32 cellular contexts compared by ENCODE assay signal in the genomic region with DNA sequence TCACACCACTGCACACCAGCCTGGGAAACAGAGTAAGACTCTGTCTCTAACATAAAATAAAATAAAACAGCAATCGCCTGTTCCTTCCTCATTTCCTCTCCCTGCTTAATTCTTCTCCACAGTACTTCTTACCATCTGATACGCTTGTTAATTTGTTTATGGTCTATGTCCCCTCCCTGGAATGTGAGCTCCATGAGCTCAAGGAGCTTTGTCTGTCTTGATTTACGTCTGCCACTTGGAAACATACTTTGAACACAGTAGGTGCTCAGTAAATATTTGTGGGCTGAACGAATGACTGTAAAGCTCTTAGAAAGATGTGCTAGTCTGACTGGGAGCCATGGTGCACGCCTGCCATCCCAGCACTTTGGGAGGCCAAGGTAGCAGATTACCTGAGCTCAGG. TPM values are rescaled to one million over a fixed set of nuclear protein-coding genes. Genes with fewer than 3 reads are reported as not detected.
"Had no signal": no experiment of that assay in that cellular context is flagged by ENCODE, and none has a peak within 500 bp of the region (broad histone marks: within the 10 kb centered on the region; RNA-seq: fewer than 3 reads in every experiment).

No MANE protein-coding gene starts in this region.

- H3K27me3 ChIP-seq: colonic mucosa, SJCRH30 had no signal

- H3K4me1 Mint-ChIP-seq: activated CD4-positive, alpha-beta memory T cell treated with anti-CD3 and anti-CD28 coated beads, Interleukin-2, amount 10 ng/mL, durations not matched to agents 7 days and 5 days; activated naive CD8-positive, alpha-beta T cell treated with anti-CD3 and anti-CD28 coated beads, Interleukin-2, amount 50 U/mL, for 24 hours; brain had no signal

- H3K4me1 ChIP-seq: colonic mucosa, SJCRH30 had no signal

- H3K36me3 Mint-ChIP-seq: activated naive CD8-positive, alpha-beta T cell; brain had no signal

- H3K4me3 Mint-ChIP-seq: activated CD4-positive, alpha-beta memory T cell treated with anti-CD3 and anti-CD28 coated beads, Interleukin-2, amount 10 ng/mL, durations not matched to agents 7 days and 5 days; activated naive CD4-positive, alpha-beta T cell treated with anti-CD3 and anti-CD28 coated beads for 36 hours; activated naive CD8-positive, alpha-beta T cell; activated naive CD8-positive, alpha-beta T cell treated with anti-CD3 and anti-CD28 coated beads, Interleukin-2, amount 50 U/mL, for 24 hours; activated T-cell treated with anti-CD3 and anti-CD28 coated beads, Interleukin-2, amount 50 U/mL, for 24 hours; brain; T-helper 1 cell treated with Interleukin-12 subunit alpha and Interleukin-12 subunit beta and Interleukin-4 antibody, amounts not matched to agents 30 μg/mL and 1 μg/mL, for 36 hours; T-helper 2 cell treated with Interferon-gamma antibody and Interleukin-4, amounts not matched to agents 5 μg/mL and 100 μg/mL, for 36 hours had no signal

- ATAC-seq: activated naive CD8-positive, alpha-beta T cell treated with anti-CD3 and anti-CD28 coated beads, Interleukin-2, amount 50 U/mL, for 24 hours; Panc1 had no signal

- H3K9me3 Mint-ChIP-seq: activated CD4-positive, alpha-beta memory T cell treated with anti-CD3 and anti-CD28 coated beads, Interleukin-2, amount 10 ng/mL, durations not matched to agents 7 days and 5 days; activated naive CD4-positive, alpha-beta T cell treated with anti-CD3 and anti-CD28 coated beads for 36 hours; activated naive CD8-positive, alpha-beta T cell treated with anti-CD3 and anti-CD28 coated beads, Interleukin-2, amount 50 U/mL, for 24 hours; activated T-cell treated with anti-CD3 and anti-CD28 coated beads, Interleukin-2, amount 50 U/mL, for 24 hours; activated T-helper 2 cell treated with anti-CD3 and anti-CD28 coated beads, Interferon-gamma antibody, Interleukin-2, Interleukin-4, amounts not matched to agents 10 μg/mL and 5 μg/mL and 100 μg/mL, durations not matched to agents 14 hours and 24 hours and 36 hours; T-helper 1 cell treated with Interleukin-12 subunit alpha and Interleukin-12 subunit beta and Interleukin-4 antibody, amounts not matched to agents 30 μg/mL and 1 μg/mL, for 36 hours; T-helper 2 cell treated with Interferon-gamma antibody and Interleukin-4, amounts not matched to agents 5 μg/mL and 100 μg/mL, for 36 hours had no signal

- H3K27ac Mint-ChIP-seq: activated CD4-positive, alpha-beta memory T cell treated with anti-CD3 and anti-CD28 coated beads, Interleukin-2, amount 10 ng/mL, durations not matched to agents 7 days and 5 days; activated naive CD4-positive, alpha-beta T cell treated with anti-CD3 and anti-CD28 coated beads for 36 hours; activated naive CD8-positive, alpha-beta T cell; activated naive CD8-positive, alpha-beta T cell treated with anti-CD3 and anti-CD28 coated beads, Interleukin-2, amount 50 U/mL, for 24 hours; activated T-cell treated with anti-CD3 and anti-CD28 coated beads, Interleukin-2, amount 50 U/mL, for 24 hours; activated T-helper 2 cell treated with anti-CD3 and anti-CD28 coated beads, Interferon-gamma antibody, Interleukin-2, Interleukin-4, amounts not matched to agents 10 μg/mL and 5 μg/mL and 100 μg/mL, durations not matched to agents 14 hours and 24 hours and 36 hours; brain; T-helper 1 cell treated with Interleukin-12 subunit alpha and Interleukin-12 subunit beta and Interleukin-4 antibody, amounts not matched to agents 30 μg/mL and 1 μg/mL, for 36 hours; T-helper 2 cell treated with Interferon-gamma antibody and Interleukin-4, amounts not matched to agents 5 μg/mL and 100 μg/mL, for 36 hours had no signal

- H3K36me3 ChIP-seq: colonic mucosa, SJCRH30 had no signal

- H3K4me3 ChIP-seq: colonic mucosa, SJCRH30, SK-N-MC had no signal

- DNase-seq: activated CD4-positive, alpha-beta memory T cell treated with anti-CD3 and anti-CD28 coated beads, Interleukin-2, amount 10 ng/mL, durations not matched to agents 7 days and 5 days; activated CD4-positive, alpha-beta T cell treated with anti-CD3 and anti-CD28 coated beads for 1 hour; activated CD4-positive, alpha-beta T cell treated with anti-CD3 and anti-CD28 coated beads for 48 hours; activated CD4-positive, CD25-positive, alpha-beta regulatory T cell; activated gamma-delta T cell; activated naive CD4-positive, alpha-beta T cell treated with anti-CD3 and anti-CD28 coated beads for 36 hours; activated naive CD8-positive, alpha-beta T cell treated with anti-CD3 and anti-CD28 coated beads, Interleukin-2, amount 50 U/mL, for 24 hours; activated T-cell treated with anti-CD3 and anti-CD28 coated beads, Interleukin-2, amount 50 U/mL, for 24 hours; anterior cingulate cortex; caudate nucleus; colonic mucosa; MM.1S; MV-4-11; NCI-H1092; NCI-H1436 treated with DMSO at 0.1 percent for 48 hours; NCI-H1694 treated with DMSO at 0.1 percent for 48 hours; NCI-H2029; NCI-H345; NCI-H524 treated with DMSO at 0.1 percent for 48 hours; SHP77; SJCRH30 had no signal

- H3K27ac ChIP-seq: colonic mucosa, SJCRH30, SK-N-MC had no signal

- H3K9me3 ChIP-seq: colonic mucosa, SJCRH30 had no signal

RNA-seq across cellular contexts. Expression of a gene that starts 41.5 kb away (rescaled TPM):
- total RNA-seq: activated CD4-positive, alpha-beta memory T cell treated with anti-CD3 and anti-CD28 coated beads, Interleukin-2, amount 10 ng/mL, durations not matched to agents 7 days and 5 days; activated CD8-positive, alpha-beta memory T cell treated with anti-CD3 and anti-CD28 coated beads for 36 hours; activated naive CD4-positive, alpha-beta T cell treated with anti-CD3 and anti-CD28 coated beads for 36 hours; activated T-helper 2 cell treated with anti-CD3 and anti-CD28 coated beads, Interferon-gamma antibody, Interleukin-2, Interleukin-4, amounts not matched to agents 10 μg/mL and 5 μg/mL and 100 μg/mL, durations not matched to agents 14 hours and 24 hours and 36 hours; bronchial epithelial cell; LHCN-M2; RPMI7951; SJCRH30 had no signal
